ENCODE assay signal across 15 cellular contexts in genomic region chr1:106072909-106073600, GRCh38.
DNase-seq lines count a peak whose midpoint lies in the region; ATAC-seq and TF ChIP-seq lines count a peak whose summit lies in the region.
"Had no signal": no experiment of that assay in that cellular context is flagged by ENCODE, and none has a peak within 500 bp of the region (broad histone marks: within the 10 kb centered on the region; RNA-seq: fewer than 3 reads in every experiment).

No MANE protein-coding gene starts in this region.

- peak; percentile 66 for ATAC-seq in HG02678 (IDR thresholded peaks at IDR 0.05; ENCODE audit: unreplicated experiment)
- ATAC-seq in HG03378 (IDR thresholded peaks at IDR 0.05; ENCODE audit: unreplicated experiment): peak; percentile 88
- peak; percentile 75 to 88 for ATAC-seq in stimulated activated naive B cell treated with anti-CD40 and anti-IgM and Interleukin-4, amounts not matched to agents 10 μg/mL and 1 μg/mL and 100 μg/mL, for 72 hours (replicated peaks)
- ATAC-seq: gastroesophageal sphincter had no signal

- H3K4me1 Mint-ChIP-seq in stimulated activated naive B cell treated with anti-CD40 and anti-IgM and Interleukin-4, amounts not matched to agents 10 μg/mL and 1 μg/mL and 100 μg/mL, for 72 hours: peaks cover 1 to 5% of the 10 kb centered on the region in 2 donors

- no peaks in the 10 kb centered on the region for H3K9me3 Mint-ChIP-seq in stimulated activated naive B cell treated with anti-CD40 and anti-IgM and Interleukin-4, amounts not matched to agents 10 μg/mL and 1 μg/mL and 100 μg/mL, for 72 hours
- H3K9me3 Mint-ChIP-seq: type B pancreatic cell had no signal

- CTCF ChIA-PET in HEK293T (lab: Yijun Ruan, JAX): no interaction called here

- H3K27me3 Mint-ChIP-seq in stimulated activated naive B cell treated with anti-CD40 and anti-IgM and Interleukin-4, amounts not matched to agents 10 μg/mL and 1 μg/mL and 100 μg/mL, for 72 hours: no peaks in the 10 kb centered on the region
- H3K27me3 Mint-ChIP-seq: activated CD4-positive, alpha-beta memory T cell treated with anti-CD3 and anti-CD28 coated beads for 36 hours; type B pancreatic cell had no signal

- H3K36me3 Mint-ChIP-seq in stimulated activated naive B cell treated with anti-CD40 and anti-IgM and Interleukin-4, amounts not matched to agents 10 μg/mL and 1 μg/mL and 100 μg/mL, for 72 hours: no peaks in the 10 kb centered on the region
- H3K36me3 Mint-ChIP-seq: activated CD4-positive, alpha-beta memory T cell treated with anti-CD3 and anti-CD28 coated beads for 36 hours; type B pancreatic cell had no signal

- DNase-seq in SIG-M5 treated with dmso at 0.1 percent for 504 hours (lab: John Stamatoyannopoulos, UW; ENCODE audit: unreplicated experiment) (peak; percentile 16), SIG-M5 (lab: John Stamatoyannopoulos, UW) (no peak), SHP77 treated with DMSO at 0.1 percent for 48 hours (lab: John Stamatoyannopoulos, UW) (no peak), HEK293T (ENCODE audit: extremely low spot score) (no peak), HCEC 1CT (no peak)
- DNase-seq in stimulated activated naive B cell treated with anti-CD40 and anti-IgM and Interleukin-4, amounts not matched to agents 10 μg/mL and 1 μg/mL and 100 μg/mL, for 72 hours: peak; percentile 3
- DNase-seq: 8988T; activated CD4-positive, alpha-beta memory T cell treated with anti-CD3 and anti-CD28 coated beads for 36 hours; activated naive CD4-positive, alpha-beta T cell treated with Interleukin-2 at 50 U/mL for 16 hours; MM.1S; NCI-H2227 treated with DMSO at 0.1 percent for 48 hours had no signal

- H3K4me3 Mint-ChIP-seq in stimulated activated naive B cell treated with anti-CD40 and anti-IgM and Interleukin-4, amounts not matched to agents 10 μg/mL and 1 μg/mL and 100 μg/mL, for 72 hours: no peak overlapping the region
- H3K4me3 Mint-ChIP-seq: activated CD4-positive, alpha-beta memory T cell treated with anti-CD3 and anti-CD28 coated beads for 36 hours; type B pancreatic cell had no signal

- no peak overlapping the region for H3K27ac Mint-ChIP-seq in stimulated activated naive B cell treated with anti-CD40 and anti-IgM and Interleukin-4, amounts not matched to agents 10 μg/mL and 1 μg/mL and 100 μg/mL, for 72 hours
- H3K27ac Mint-ChIP-seq: activated CD4-positive, alpha-beta memory T cell treated with anti-CD3 and anti-CD28 coated beads for 36 hours; type B pancreatic cell had no signal

- POLR2A ChIA-PET in HEK293T (lab: Yijun Ruan, JAX): no interaction called here

TF ChIP-seq in HEK293T, 16 proteins besides CTCF, POLR2A, EP300 and RAD21:
- no peak for TF ChIP-seq FOXA1 (IDR thresholded peaks at IDR 0.05)

Comparison
In these comparisons a context has a peak if more than half of its experiments do, and no peak if none do; other contexts are left out.
1. DNase-seq: peak in SIG-M5 treated with dmso at 0.1 percent for 504 hours (single experiment) and stimulated activated naive B cell treated with anti-CD40 and anti-IgM and Interleukin-4, amounts not matched to agents 10 μg/mL and 1 μg/mL and 100 μg/mL, for 72 hours (single experiment); none in SIG-M5 (single experiment), SHP77 treated with DMSO at 0.1 percent for 48 hours (single experiment), HEK293T (single experiment) and HCEC 1CT (single experiment).
2. Peak in every context shown above with its lines, with median percentiles within 50 percentile points of each other: ATAC-seq.